Comparison of ENCODE assay signal across 34 cellular contexts in genomic region chr7:112864380-112864779, GRCh38.
"Had no signal": no experiment of that assay in that cellular context is flagged by ENCODE, and none has a peak within 500 bp of the region (broad histone marks: within the 10 kb centered on the region; RNA-seq: fewer than 3 reads in every experiment).

No MANE protein-coding gene starts in this region.

- H3K9me3 ChIP-seq: MG63 had no signal

- H3K27me3 ChIP-seq: MG63 had no signal

- H3K27ac ChIP-seq: KMS-11 had no signal

- H3K4me3 ChIP-seq: MG63 had no signal

- DNase-seq: Karpas-422, Kasumi-1, MG63, MM.1S, MV-4-11, NCI-H1048, NCI-H1092, NCI-H1092 treated with DMSO at 0.1 percent for 48 hours, NCI-H1105, NCI-H1105 treated with DMSO at 0.1 percent for 48 hours, NCI-H1417, NCI-H1417 treated with DMSO at 0.1 percent for 48 hours, NCI-H1436, NCI-H1436 treated with DMSO at 0.1 percent for 48 hours, NCI-H146, NCI-H1694, NCI-H1694 treated with DMSO at 0.1 percent for 48 hours, NCI-H187, NCI-H187 treated with DMSO at 0.1 percent for 48 hours, NCI-H1930, NCI-H2029, NCI-H2029 treated with DMSO at 0.1 percent for 48 hours, NCI-H2081, NCI-H2081 treated with DMSO at 0.1 percent for 48 hours, NCI-H2107, NCI-H2171, NCI-H2171 treated with DMSO at 0.1 percent for 48 hours, NCI-H2227 treated with DMSO at 0.1 percent for 48 hours, NCI-H226, NCI-H345, NCI-H446, NCI-H446 treated with DMSO at 0.1 percent for 48 hours, NCI-H510A had no signal

- H3K36me3 ChIP-seq: MG63 had no signal
